ENCODE assay signal across 26 cellular contexts in the genomic region with DNA sequence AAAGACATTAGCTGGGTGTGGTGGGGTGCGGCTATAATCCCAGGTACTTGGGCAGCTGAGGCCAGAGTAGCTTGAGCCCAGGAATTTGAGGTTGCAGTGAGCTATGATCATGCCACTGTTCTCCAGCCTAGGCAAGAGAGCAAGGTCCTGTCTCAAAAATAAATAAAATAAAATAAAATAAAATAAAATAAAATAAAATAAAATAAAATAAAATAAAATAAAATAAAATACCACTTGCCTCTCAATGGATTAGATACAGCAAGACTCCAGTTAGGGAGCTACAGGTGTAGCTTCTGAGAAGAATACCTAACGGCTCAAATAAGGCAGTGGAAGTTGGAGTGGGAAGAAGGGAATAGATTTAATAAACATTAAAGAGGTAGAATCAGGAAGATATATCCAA. TPM values are rescaled to one million over a fixed set of nuclear protein-coding genes. Genes with fewer than 3 reads are reported as not detected.
"Had no signal": no experiment of that assay in that cellular context is flagged by ENCODE, and none has a peak within 500 bp of the region (broad histone marks: within the 10 kb centered on the region; RNA-seq: fewer than 3 reads in every experiment).

No MANE protein-coding gene starts in this region.

- H3K27ac Mint-ChIP-seq: stimulated activated effector memory CD8-positive, alpha-beta T cell treated with anti-CD3 and anti-CD28 coated beads, Interleukin-12 subunit alpha, Interleukin-12 subunit beta, amount 100 ng/mL, for 72 hours; stimulated activated memory B cell treated with anti-CD40 and anti-IgM and Interleukin-4, amounts not matched to agents 10 μg/mL and 1 μg/mL and 100 μg/mL, for 72 hours; stimulated activated naive B cell treated with anti-CD40 and anti-IgM and Interleukin-4, amounts not matched to agents 10 μg/mL and 1 μg/mL and 100 μg/mL, for 72 hours; stimulated activated naive CD8-positive, alpha-beta T cell treated with anti-CD3 and anti-CD28 coated beads, Interleukin-15, amount 100 ng/mL, for 72 hours; stimulated activated naive CD8-positive, alpha-beta T cell treated with anti-CD3 and anti-CD28 coated beads, Interleukin-15, Interleukin-2, amounts not matched to agents 100 ng/mL and 50 ng/mL, for 24 hours; type B pancreatic cell had no signal

- H3K9me3 Mint-ChIP-seq: stimulated activated naive CD8-positive, alpha-beta T cell treated with anti-CD3 and anti-CD28 coated beads, Interleukin-15, Interleukin-2, amounts not matched to agents 100 ng/mL and 50 ng/mL, for 24 hours; type B pancreatic cell had no signal

- H3K4me1 Mint-ChIP-seq: stimulated activated effector memory CD8-positive, alpha-beta T cell treated with anti-CD3 and anti-CD28 coated beads, Interleukin-12 subunit alpha, Interleukin-12 subunit beta, amount 100 ng/mL, for 72 hours; stimulated activated memory B cell treated with anti-CD40 and anti-IgM and Interleukin-4, amounts not matched to agents 10 μg/mL and 1 μg/mL and 100 μg/mL, for 72 hours; stimulated activated naive B cell treated with anti-CD40 and anti-IgM and Interleukin-4, amounts not matched to agents 10 μg/mL and 1 μg/mL and 100 μg/mL, for 72 hours; stimulated activated naive CD8-positive, alpha-beta T cell treated with anti-CD3 and anti-CD28 coated beads, Interleukin-15, amount 100 ng/mL, for 72 hours had no signal

- H3K4me3 Mint-ChIP-seq: stimulated activated effector memory CD8-positive, alpha-beta T cell treated with anti-CD3 and anti-CD28 coated beads, Interleukin-12 subunit alpha, Interleukin-12 subunit beta, amount 100 ng/mL, for 72 hours; stimulated activated memory B cell treated with anti-CD40 and anti-IgM and Interleukin-4, amounts not matched to agents 10 μg/mL and 1 μg/mL and 100 μg/mL, for 72 hours; stimulated activated naive B cell treated with anti-CD40 and anti-IgM and Interleukin-4, amounts not matched to agents 10 μg/mL and 1 μg/mL and 100 μg/mL, for 72 hours; stimulated activated naive CD8-positive, alpha-beta T cell treated with anti-CD3 and anti-CD28 coated beads, Interleukin-15, amount 100 ng/mL, for 72 hours; stimulated activated naive CD8-positive, alpha-beta T cell treated with anti-CD3 and anti-CD28 coated beads, Interleukin-15, Interleukin-2, amounts not matched to agents 100 ng/mL and 50 ng/mL, for 24 hours; type B pancreatic cell had no signal

- H3K27me3 Mint-ChIP-seq: stimulated activated memory B cell treated with anti-CD40 and anti-IgM and Interleukin-4, amounts not matched to agents 10 μg/mL and 1 μg/mL and 100 μg/mL, for 72 hours; stimulated activated naive B cell treated with anti-CD40 and anti-IgM and Interleukin-4, amounts not matched to agents 10 μg/mL and 1 μg/mL and 100 μg/mL, for 72 hours; stimulated activated naive CD8-positive, alpha-beta T cell treated with anti-CD3 and anti-CD28 coated beads, Interleukin-15, amount 100 ng/mL, for 72 hours; stimulated activated naive CD8-positive, alpha-beta T cell treated with anti-CD3 and anti-CD28 coated beads, Interleukin-15, Interleukin-2, amounts not matched to agents 100 ng/mL and 50 ng/mL, for 24 hours had no signal

- ATAC-seq: stimulated activated effector memory CD8-positive, alpha-beta T cell treated with anti-CD3 and anti-CD28 coated beads, Interleukin-12 subunit alpha, Interleukin-12 subunit beta, amount 100 ng/mL, for 72 hours; stimulated activated memory B cell treated with anti-CD40 and anti-IgM and Interleukin-4, amounts not matched to agents 10 μg/mL and 1 μg/mL and 100 μg/mL, for 72 hours; stimulated activated naive B cell treated with anti-CD40 and anti-IgM and Interleukin-4, amounts not matched to agents 10 μg/mL and 1 μg/mL and 100 μg/mL, for 72 hours; stimulated activated naive CD8-positive, alpha-beta T cell treated with anti-CD3 and anti-CD28 coated beads, Interleukin-15, amount 100 ng/mL, for 72 hours; stimulated activated naive CD8-positive, alpha-beta T cell treated with anti-CD3 and anti-CD28 coated beads, Interleukin-15, Interleukin-2, amounts not matched to agents 100 U/mL and 50 U/mL, for 24 hours; upper lobe of right lung had no signal

- H3K36me3 Mint-ChIP-seq: stimulated activated effector memory CD8-positive, alpha-beta T cell treated with anti-CD3 and anti-CD28 coated beads, Interleukin-12 subunit alpha, Interleukin-12 subunit beta, amount 100 ng/mL, for 72 hours; stimulated activated memory B cell treated with anti-CD40 and anti-IgM and Interleukin-4, amounts not matched to agents 10 μg/mL and 1 μg/mL and 100 μg/mL, for 72 hours; stimulated activated naive B cell treated with anti-CD40 and anti-IgM and Interleukin-4, amounts not matched to agents 10 μg/mL and 1 μg/mL and 100 μg/mL, for 72 hours; type B pancreatic cell had no signal

- DNase-seq: stimulated activated CD4-positive, alpha-beta T cell treated with anti-CD3 and anti-CD28 coated beads, Interleukin-2, amount 100 ng/mL, for 48 hours; stimulated activated CD4-positive, alpha-beta T cell treated with anti-CD3 and anti-CD28 coated beads, Interleukin-4, amount 100 ng/mL, for 1 hour; stimulated activated CD4-positive, alpha-beta T cell treated with anti-CD3 and anti-CD28 coated beads, Interleukin-4, amount 100 ng/mL, for 24 hours; stimulated activated CD4-positive, alpha-beta T cell treated with anti-CD3 and anti-CD28 coated beads, Interleukin-4, amount 100 ng/mL, for 4 hours; stimulated activated CD8-positive, alpha-beta memory T cell treated with anti-CD3 and anti-CD28 coated beads, Interleukin-4, amount 100 ng/mL, for 48 hours; stimulated activated naive B cell treated with anti-CD40 and anti-IgM and Interleukin-4, amounts not matched to agents 10 μg/mL and 1 μg/mL and 100 μg/mL, for 72 hours; stimulated activated naive CD4-positive, alpha-beta T cell; stimulated activated naive CD4-positive, alpha-beta T cell treated with Interleukin-2 at 50 U/mL for 16 hours; stimulated activated naive CD8-positive, alpha-beta T cell treated with anti-CD3 and anti-CD28 coated beads, Interleukin-15, amount 100 ng/mL, for 72 hours; stimulated activated naive CD8-positive, alpha-beta T cell treated with anti-CD3 and anti-CD28 coated beads, Interleukin-15, Interleukin-2, amounts not matched to agents 100 U/mL and 50 U/mL, for 24 hours; stomach; substantia nigra; testis; thyroid gland; tibial artery; transverse colon; trophoblast cell; upper lobe of left lung; upper lobe of right lung; uterus had no signal

RNA-seq across cellular contexts. Expression of gene PAK5, which starts 13.7 kb away (rescaled TPM):
- total RNA-seq: subcutaneous adipose tissue, thoracic aorta, transverse colon had no signal
